Comparison of ENCODE assay signal across 22 cellular contexts in the genomic region with DNA sequence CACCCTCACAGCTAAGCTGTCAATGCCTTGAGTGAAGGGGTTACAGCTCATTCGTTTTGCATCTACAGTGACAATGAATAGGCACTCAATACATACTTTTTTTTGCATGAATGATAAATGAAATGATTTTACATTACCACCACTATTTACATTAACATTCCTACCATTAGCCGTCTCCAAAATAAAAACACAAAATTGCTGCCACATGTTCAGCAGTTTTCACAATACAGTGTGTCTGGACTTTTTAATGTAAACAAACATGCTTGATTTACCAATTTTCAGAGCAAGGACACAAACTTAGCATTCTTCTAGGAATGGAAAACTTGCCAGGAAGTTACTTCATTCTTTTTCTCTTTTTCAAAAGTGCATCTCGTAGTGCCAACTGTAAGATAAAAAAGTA. TPM values are rescaled to one million over a fixed set of nuclear protein-coding genes. Genes with fewer than 3 reads are reported as not detected.
DNase-seq lines count a peak whose midpoint lies in the region; ATAC-seq, FAIRE-seq and TF ChIP-seq lines count a peak whose summit lies in the region.
"Had no signal": no experiment of that assay in that cellular context is flagged by ENCODE, and none has a peak within 500 bp of the region (broad histone marks: within the 10 kb centered on the region; RNA-seq: fewer than 3 reads in every experiment).

No MANE protein-coding gene starts in this region.

- TF ChIP-seq CTCF in smooth muscle cell (IDR thresholded peaks at IDR 0.05; ENCODE audit: borderline replicate concordance, insufficient read depth, poor library complexity, severe bottlenecking) (no peak), psoas muscle (IDR thresholded peaks at IDR 0.05) (no peak), gastrocnemius medialis (IDR thresholded peaks at IDR 0.05 in 4 of 5, conservative IDR thresholded peaks at IDR 0.05 in 1 of 5) (no peak)

- H3K36me3 ChIP-seq in SJSA1 (peaks cover 65% of the 10 kb centered on the region), smooth muscle cell (ENCODE audit: low read depth) (peaks cover 57% of the 10 kb centered on the region), psoas muscle (ENCODE audit: insufficient read depth in 1 of 2, low read depth in 1 of 2) (peaks cover 5 to 98% of the 10 kb centered on the region in 2 donors), gastrocnemius medialis (peaks cover 0 to 80% of the 10 kb centered on the region in 2 donors)

- DNase-seq in GM12891 (ENCODE audit: insufficient read length, low spot score), result no peak
- DNase-seq in SJSA1 (ENCODE audit: low read depth in 1 of 2, low spot score in 2 of 2), result peak in 1 of 2 experiments; percentile 66
- DNase-seq in fibroblast of gingiva (ENCODE audit: low read depth), result peak; percentile 90
- DNase-seq in smooth muscle cell (lab: John Stamatoyannopoulos, UW; ENCODE audit: unreplicated experiment), result no peak
- DNase-seq in psoas muscle, result no peak
- DNase-seq in gastrocnemius medialis, result no peak
- no peak for DNase-seq in activated CD4-positive, alpha-beta T cell treated with anti-CD3 and anti-CD28 coated beads, Interleukin-2, amount 50 U/mL, for 4 hours
- DNase-seq: BE2C; Caco-2; CD4-positive, CD25-positive, alpha-beta regulatory T cell; Karpas-422; MG63; NCI-H1048; NCI-H1436 treated with DMSO at 0.1 percent for 48 hours; NCI-H345; NCI-H524 treated with DMSO at 0.1 percent for 48 hours; PC-9; SIG-M5 had no signal

- H3K9me3 ChIP-seq in SJSA1 (replicated peaks) (no peaks in the 10 kb centered on the region), smooth muscle cell (replicated peaks; ENCODE audit: low read depth) (no peaks in the 10 kb centered on the region), psoas muscle (no peaks in the 10 kb centered on the region), gastrocnemius medialis (no peaks in the 10 kb centered on the region)
- H3K9me3 ChIP-seq: BE2C, Caco-2, MG63 had no signal

- ATAC-seq in psoas muscle (no peak), gastrocnemius medialis (no peak)

- peak; percentile 23 for FAIRE-seq in GM12891 (lab: Jason Lieb, UNC)
- FAIRE-seq: H54, HTR-8/SVneo had no signal

- H3K4me1 ChIP-seq in SJSA1 (replicated peaks), result peaks cover 17% of the 10 kb centered on the region
- no peaks in the 10 kb centered on the region for H3K4me1 ChIP-seq in smooth muscle cell (ENCODE audit: low read depth)
- H3K4me1 ChIP-seq in psoas muscle, result no peaks in the 10 kb centered on the region
- no peaks in the 10 kb centered on the region for H3K4me1 ChIP-seq in gastrocnemius medialis
- H3K4me1 ChIP-seq: BE2C, Caco-2 had no signal

- no peaks in the 10 kb centered on the region for H3K79me2 ChIP-seq in smooth muscle cell (ENCODE audit: low read depth)

- H3K9ac ChIP-seq in smooth muscle cell (ENCODE audit: low read depth), result no peak overlapping the region

- 73% methylated on average over 3 of the region's 3 CpGs for WGBS in smooth muscle cell (ENCODE audit: low lambda C conversion rate)
- 77 to 85% (median 85%) methylated on average over 3 of the region's 3 CpGs for WGBS in psoas muscle, 3 donors

- H2AFZ ChIP-seq in smooth muscle cell (ENCODE audit: low read depth), result no peak overlapping the region
- H2AFZ ChIP-seq: PC-9 had no signal

- no peaks in the 10 kb centered on the region for H3F3A ChIP-seq in smooth muscle cell (ENCODE audit: low read depth)

- H4K20me1 ChIP-seq in smooth muscle cell (ENCODE audit: low read depth), result no peaks in the 10 kb centered on the region

- H3K27ac ChIP-seq in SJSA1, result peak overlapping the region; percentile 65
- peak overlapping the region; percentile 1 for H3K27ac ChIP-seq in smooth muscle cell (ENCODE audit: low read depth)
- H3K27ac ChIP-seq in psoas muscle, result no peak overlapping the region
- H3K27ac ChIP-seq in gastrocnemius medialis, result no peak overlapping the region
- H3K27ac ChIP-seq: PC-9, RWPE1 had no signal

- in situ Hi-C loops in gastrocnemius medialis (cut with MboI; ENCODE audit: low sequenced_read_pairs in 4 of 4), result loop anchor here in 2 of 4 donors (25.0 kb wide), 2 partner anchors 138 to 163 kb away; no protein-coding TSS in a partner anchor

- H3K4me3 ChIP-seq in SJSA1 (no peak overlapping the region), smooth muscle cell (no peak overlapping the region), psoas muscle (no peak overlapping the region), gastrocnemius medialis (no peak overlapping the region)
- H3K4me3 ChIP-seq: MG63, PC-9 had no signal

- intact Hi-C loops in psoas muscle (cut with DNase I) (loop anchor here (5.0 to 10.0 kb wide), 3 partner anchors 153 to 298 kb away; no protein-coding TSS in a partner anchor), gastrocnemius medialis (cut with DNase I; ENCODE audit: low total_unique reads) (no loop called here)

- TF ChIP-seq POLR2A in GM12891 (IDR thresholded peaks at IDR 0.05; ENCODE audit: low read depth, low read length) (no peak), gastrocnemius medialis (IDR thresholded peaks at IDR 0.05) (no peak)

- no peaks in the 10 kb centered on the region for H3K27me3 ChIP-seq in SJSA1 (replicated peaks)
- no peaks in the 10 kb centered on the region for H3K27me3 ChIP-seq in smooth muscle cell (ENCODE audit: low read depth)
- H3K27me3 ChIP-seq in psoas muscle (ENCODE audit: insufficient read depth in 3 of 3, low read length in 2 of 3), result no peaks in the 10 kb centered on the region
- H3K27me3 ChIP-seq in gastrocnemius medialis, result no peaks in the 10 kb centered on the region
- H3K27me3 ChIP-seq: BE2C, MG63 had no signal

- no peak overlapping the region for H3K4me2 ChIP-seq in smooth muscle cell
- H3K4me2 ChIP-seq: PC-9 had no signal

TF ChIP-seq in GM12891, 5 proteins besides CTCF, POLR2A, EP300 and RAD21:
- TF ChIP-seq POU2F2 (IDR thresholded peaks at IDR 0.05; ENCODE audit: low read depth, low read length) (no peak), SPI1 (IDR thresholded peaks at IDR 0.05; ENCODE audit: low read depth, low read length) (no peak), TAF1 (IDR thresholded peaks at IDR 0.05; ENCODE audit: low read depth, low read length) (no peak), POLR2AphosphoS5 (IDR thresholded peaks at IDR 0.05; ENCODE audit: low read depth, low read length) (no peak), PAX5 (IDR thresholded peaks at IDR 0.05; ENCODE audit: insufficient read depth, low read length, severe bottlenecking) (no peak)

RNA-seq across cellular contexts. Expression of a gene that starts 9.6 kb away (rescaled TPM):
- 1.6 TPM for polyA plus RNA-seq in GM12891 (2012; ENCODE audit: low read depth, missing spikeins)
- 34.3 and 70.4 TPM in 2 replicates for total RNA-seq in SJSA1 (2014; rRNA removed; shearing (Covaris generic))
- total RNA-seq in smooth muscle cell (27.7 and 45.5 TPM in 2 replicates), psoas muscle (1 to 10 TPM; 3.3 to 9.9 (median 7.8) TPM), gastrocnemius medialis (10 to 100 TPM; 18.5 to 69.8 (median 42.3) TPM)
- polyA plus RNA-seq in smooth muscle cell (13.8 and 14.9 TPM in 2 replicates), psoas muscle (1 to 10 TPM; 3.5 to 5.2 (median 3.8) TPM)

RNA-seq across cellular contexts. Expression of a gene that starts 40.3 kb away (rescaled TPM):
- polyA plus RNA-seq in GM12891 (2012; ENCODE audit: low read depth, missing spikeins), result 14.9 TPM
- 41.0 and 45.1 TPM in 2 replicates for total RNA-seq in SJSA1 (2014; rRNA removed; shearing (Covaris generic))
- total RNA-seq in smooth muscle cell (33.3 and 38.8 TPM in 2 replicates), psoas muscle (10 to 100 TPM; 27.0 to 44.3 (median 30.7) TPM), gastrocnemius medialis (10 to 100 TPM; 23.5 to 46.0 (median 29.4) TPM)
- polyA plus RNA-seq in smooth muscle cell (30.3 and 44.0 TPM in 2 replicates), psoas muscle (10 to 100 TPM; 18.6 to 34.6 (median 21.5) TPM)

RNA-seq across cellular contexts. Expression of a gene that starts 48.2 kb away (rescaled TPM):
- polyA plus RNA-seq in GM12891 (2012; ENCODE audit: low read depth, missing spikeins), result not detected
- not detected in 2 replicates for total RNA-seq in SJSA1 (2014; rRNA removed; shearing (Covaris generic))
- total RNA-seq in smooth muscle cell (0.04 TPM in 1 of 2 replicates, not detected in the other), psoas muscle (not detected), gastrocnemius medialis (under 1 TPM in 1 of 4 donors, not detected in 3; 0.13 TPM)
- polyA plus RNA-seq in smooth muscle cell (not detected in 2 replicates), psoas muscle (under 1 TPM in 2 of 3 donors, not detected in 1; 0.05 to 0.08 TPM)
- total RNA-seq: Caco-2; CD4-positive, CD25-positive, alpha-beta regulatory T cell; PC-9 had no signal
- polyA plus RNA-seq: CD4-positive, CD25-positive, alpha-beta regulatory T cell; IgD-negative memory B cell had no signal

RNA-seq across cellular contexts. Expression of a gene that starts 56.9 kb away (rescaled TPM):
- 1.5 TPM for polyA plus RNA-seq in GM12891 (2012; ENCODE audit: low read depth, missing spikeins)
- not detected in 2 replicates for total RNA-seq in SJSA1 (2014; rRNA removed; shearing (Covaris generic))
- total RNA-seq in smooth muscle cell (0.27 and 0.45 TPM in 2 replicates), psoas muscle (under 1 TPM; 0.10 to 0.51 (median 0.44) TPM), gastrocnemius medialis (1 to 10 TPM in 1 of 4 donors, under 1 TPM in 2, not detected in 1; 0.40 to 1.6 (median 0.46) TPM)
- polyA plus RNA-seq in smooth muscle cell (0.16 TPM in 1 of 2 replicates, not detected in the other), psoas muscle (under 1 TPM; 0.03 to 0.14 (median 0.11) TPM)
- total RNA-seq: Caco-2; CD4-positive, CD25-positive, alpha-beta regulatory T cell; PC-9 had no signal
- polyA plus RNA-seq: CD4-positive, CD25-positive, alpha-beta regulatory T cell; IgD-negative memory B cell had no signal

Comparison
In these comparisons a context has a peak if more than half of its experiments do, and no peak if none do; other contexts are left out.
1. H3K27ac ChIP-seq: peak in SJSA1 (single experiment) and smooth muscle cell (single experiment); none in psoas muscle (single experiment) and gastrocnemius medialis (0 of 4).